ENCODE assay signal across 9 cellular contexts in the genomic region with DNA sequence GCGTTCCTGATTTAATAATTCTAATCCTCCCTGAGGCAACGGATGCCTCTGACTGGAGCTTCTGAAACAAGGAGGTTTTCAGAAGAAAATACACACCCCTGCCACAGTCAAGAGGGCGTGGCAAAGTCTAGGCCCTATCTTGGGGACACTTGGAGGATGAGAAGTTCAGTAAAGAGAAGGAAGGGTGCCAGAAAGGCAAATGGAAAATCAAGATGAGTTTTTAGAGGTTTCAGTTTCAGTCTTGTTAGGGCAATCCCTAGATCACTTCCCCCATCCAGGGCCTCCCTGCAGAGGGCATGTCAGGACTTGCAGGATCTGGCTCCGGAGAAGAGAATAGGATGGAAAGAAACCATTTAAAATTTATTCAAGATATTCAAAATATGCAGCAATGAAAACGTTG. TPM values are rescaled to one million over a fixed set of nuclear protein-coding genes. Genes with fewer than 3 reads are reported as not detected.
DNase-seq lines count a peak whose midpoint lies in the region; ATAC-seq and TF ChIP-seq lines count a peak whose summit lies in the region.
"Had no signal": no experiment of that assay in that cellular context is flagged by ENCODE, and none has a peak within 500 bp of the region (broad histone marks: within the 10 kb centered on the region; RNA-seq: fewer than 3 reads in every experiment).

No MANE protein-coding gene starts in this region.

- H3K27me3 ChIP-seq in endodermal cell (ENCODE audit: control insufficient read depth, insufficient read depth, low read length, poor library complexity, severe bottlenecking): no peaks in the 10 kb centered on the region

- ATAC-seq in GM19328 (IDR thresholded peaks at IDR 0.05; ENCODE audit: unreplicated experiment): no peak

- H3K9me3 Mint-ChIP-seq in endodermal cell: no peaks in the 10 kb centered on the region
- H3K9me3 Mint-ChIP-seq: memory B cell had no signal

- no peaks in the 10 kb centered on the region for H3K36me3 Mint-ChIP-seq in endodermal cell (ENCODE audit: low read depth)
- H3K36me3 Mint-ChIP-seq: memory B cell had no signal

- DNase-seq in DMS153 (lab: John Stamatoyannopoulos, UW): peak; percentile 47
- DNase-seq in HFF-Myc (ENCODE audit: extremely low read depth, low read depth): peak; percentile 93
- peak; percentile 29 for DNase-seq in NCI-H748 treated with DMSO at 0.1 percent for 48 hours (lab: John Stamatoyannopoulos, UW)
- peak; percentile 70 for DNase-seq in endodermal cell
- peak; percentile 24 for DNase-seq in midbrain (lab: John Stamatoyannopoulos, UW)
- no peak for DNase-seq in activated CD8-positive, alpha-beta memory T cell treated with anti-CD3 and anti-CD28 coated beads, Interleukin-2, amount 50 U/mL, for 4 hours
- no peak for DNase-seq in NCI-H1092 treated with DMSO at 0.1 percent for 48 hours (lab: John Stamatoyannopoulos, UW)

- peaks cover 14% of the 10 kb centered on the region for H3K4me1 Mint-ChIP-seq in endodermal cell
- H3K4me1 Mint-ChIP-seq: memory B cell had no signal

- no peaks in the 10 kb centered on the region for H3K27me3 Mint-ChIP-seq in endodermal cell (ENCODE audit: insufficient read depth)

- H3K27ac ChIP-seq in endodermal cell (ENCODE audit: low read depth, low read length): peak overlapping the region; percentile 80

- no peak overlapping the region for H3K4me3 Mint-ChIP-seq in endodermal cell
- H3K4me3 Mint-ChIP-seq: memory B cell had no signal

- 62 to 83% methylated on average over 1 to 5 of the region's 5 CpGs for WGBS in endodermal cell (ENCODE audit: insufficient coverage in 1 of 2, insufficient read length in 1 of 2), 2 experiments

- H3K9me3 ChIP-seq in endodermal cell (ENCODE audit: control insufficient read depth, low read length): no peaks in the 10 kb centered on the region

- H3K4me3 ChIP-seq in HFF-Myc (replicated peaks; ENCODE audit: low read depth, low read length): 0 out of 2 replicates have a peak overlapping the region, but pooled peaks have one; percentile 1
- H3K4me3 ChIP-seq in endodermal cell (ENCODE audit: low read length): no peak overlapping the region

- peak overlapping the region; percentile 67 for H3K27ac Mint-ChIP-seq in endodermal cell
- H3K27ac Mint-ChIP-seq: memory B cell had no signal

- H3K36me3 ChIP-seq in endodermal cell (ENCODE audit: control insufficient read depth, insufficient read depth, low read length): no peaks in the 10 kb centered on the region

- peaks cover 3% of the 10 kb centered on the region for H3K4me1 ChIP-seq in endodermal cell (ENCODE audit: control insufficient read depth, insufficient read depth, low read length)

- H3K9ac ChIP-seq in endodermal cell (ENCODE audit: extremely low read depth, low read length, poor library complexity, severe bottlenecking): no peak overlapping the region

- TF ChIP-seq CTCF in HFF-Myc (IDR thresholded peaks at IDR 0.05; ENCODE audit: low read depth, low read length, missing control alignments) (no peak), endodermal cell (conservative IDR thresholded peaks at IDR 0.05) (no peak)

RNA-seq across cellular contexts. Expression of a gene that starts 28.5 kb away (rescaled TPM):
- 10 to 100 TPM; 12.5 to 18.5 TPM for total RNA-seq in endodermal cell
- 15.6 TPM for polyA plus RNA-seq in endodermal cell (2013, experiment 1 of 2)
- 9.1 TPM for polyA plus RNA-seq in endodermal cell (2013, experiment 2 of 2)

Comparison
In these comparisons a context has a peak if more than half of its experiments do, and no peak if none do; other contexts are left out.
1. DNase-seq: peak in DMS153 (single experiment), HFF-Myc (single experiment), NCI-H748 treated with DMSO at 0.1 percent for 48 hours (single experiment), endodermal cell (single experiment) and midbrain (single experiment); none in activated CD8-positive, alpha-beta memory T cell treated with anti-CD3 and anti-CD28 coated beads, Interleukin-2, amount 50 U/mL, for 4 hours (single experiment) and NCI-H1092 treated with DMSO at 0.1 percent for 48 hours (single experiment).